In the genomic region with DNA sequence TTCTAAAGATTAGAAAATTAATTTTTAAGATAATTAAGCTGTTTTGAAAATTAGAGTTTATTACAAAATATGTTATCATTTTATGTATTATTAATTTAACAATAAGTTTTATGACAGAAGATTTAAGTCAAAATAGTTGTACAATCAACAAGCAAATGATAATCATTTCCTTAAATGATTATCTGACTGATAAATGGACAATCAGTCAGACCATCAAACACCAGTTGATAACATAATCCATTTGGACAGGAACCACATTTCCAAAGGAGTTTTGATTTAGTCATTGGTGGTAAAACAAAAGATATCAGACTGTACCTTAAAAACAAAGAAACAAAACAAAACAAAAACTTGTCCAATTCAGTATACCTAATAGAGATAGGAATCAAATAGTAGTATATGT, we compare ENCODE assay signal across 1 cellular context.
TF ChIP-seq lines count a peak whose summit lies in the region.

No MANE protein-coding gene starts in this region.

TF ChIP-seq in endothelial cell of umbilical vein, 7 proteins besides CTCF, POLR2A, EP300 and RAD21:
- TF ChIP-seq POLR2AphosphoS5 (IDR thresholded peaks at IDR 0.05; ENCODE audit: insufficient read depth, low read depth, low read length) (no peak), GATA2 (IDR thresholded peaks at IDR 0.05; ENCODE audit: insufficient read depth, insufficient read length, low read depth, low read length) (peak; percentile 67)
